17 cellular contexts compared by ENCODE assay signal in the genomic region with DNA sequence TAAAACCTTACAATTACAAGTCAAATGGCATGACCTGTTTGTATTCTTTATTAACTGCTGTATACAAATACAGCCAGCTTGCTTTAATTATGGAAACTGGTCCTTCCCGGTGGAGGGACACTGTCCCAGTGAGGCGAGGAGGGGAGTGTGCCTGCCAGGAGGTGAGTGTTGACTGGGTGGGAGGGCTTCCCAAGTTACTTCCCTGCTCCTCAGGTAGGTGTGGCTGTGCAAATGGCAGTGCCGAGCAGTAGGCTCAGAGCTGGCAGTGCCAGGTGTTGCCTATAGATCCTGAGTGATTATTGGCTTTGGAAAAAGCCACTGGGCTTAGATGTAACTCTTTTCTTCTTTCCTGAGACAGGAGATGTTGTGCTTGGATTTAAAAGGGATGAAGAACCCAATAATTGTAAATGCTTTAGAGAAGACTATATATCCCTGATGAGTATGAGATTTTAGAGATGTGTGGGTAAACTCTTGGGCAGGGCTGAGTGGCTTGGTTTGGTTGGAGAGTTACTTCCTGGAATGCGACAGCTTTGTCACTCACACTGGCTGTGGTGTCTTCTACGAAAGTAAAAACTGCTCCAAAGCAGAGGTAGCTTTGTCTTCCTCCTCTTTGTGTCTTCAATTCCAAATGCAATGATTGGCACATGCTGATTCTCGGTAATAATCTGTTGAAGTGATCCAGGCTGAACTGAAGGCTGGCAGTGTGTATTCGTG. TPM values are rescaled to one million over a fixed set of nuclear protein-coding genes. Genes with fewer than 3 reads are reported as not detected.
DNase-seq lines count a peak whose midpoint lies in the region; ATAC-seq, FAIRE-seq and TF ChIP-seq lines count a peak whose summit lies in the region.
"Had no signal": no experiment of that assay in that cellular context is flagged by ENCODE, and none has a peak within 500 bp of the region (broad histone marks: within the 10 kb centered on the region; RNA-seq: fewer than 3 reads in every experiment).

No MANE protein-coding gene starts in this region.

- H3K9me3 ChIP-seq in A549 (no peaks in the 10 kb centered on the region), esophagus muscularis mucosa (no peaks in the 10 kb centered on the region), osteoblast (ENCODE audit: low read depth, low read length) (no peaks in the 10 kb centered on the region)
- H3K9me3 ChIP-seq: BE2C, SK-N-SH had no signal

- intact Hi-C loops in esophagus muscularis mucosa (cut with DNase I): loop anchor here (5.0 kb wide), 1 partner anchor 42 kb away; no protein-coding TSS in a partner anchor

- DNase-seq in A549 (ENCODE audit: low read depth in 1 of 2, low spot score in 1 of 2): no peak
- no peak for DNase-seq in HL-60 (ENCODE audit: low read depth in 1 of 2, low spot score in 1 of 2)
- no peak for DNase-seq in esophagus muscularis mucosa (ENCODE audit: extremely low spot score)
- DNase-seq in osteoblast (ENCODE audit: insufficient read length, low spot score, missing footprints): no peak
- no peak for DNase-seq in SW480 (ENCODE audit: low spot score)
- DNase-seq in UCSD-AML1 (lab: John Stamatoyannopoulos, UW; ENCODE audit: unreplicated experiment): no peak
- DNase-seq: activated CD4-positive, alpha-beta T cell treated with anti-CD3 and anti-CD28 coated beads for 36 hours; BE2C; DND-41; H7; nucleus accumbens; SK-N-SH; stimulated activated CD8-positive, alpha-beta memory T cell treated with anti-CD3 and anti-CD28 coated beads, Interleukin-4, amount 100 ng/mL, for 48 hours had no signal

- H3K36me3 ChIP-seq in esophagus muscularis mucosa (peaks cover 0 to 8% (median 4%) of the 10 kb centered on the region in 4 donors), osteoblast (ENCODE audit: insufficient read depth, low read length) (peaks cover 22% of the 10 kb centered on the region)

- no peaks in the 10 kb centered on the region for H3K27me3 ChIP-seq in HL-60 (ENCODE audit: insufficient read depth, poor library complexity, severe bottlenecking)
- H3K27me3 ChIP-seq in esophagus muscularis mucosa: no peaks in the 10 kb centered on the region
- H3K27me3 ChIP-seq in osteoblast (ENCODE audit: insufficient read depth, low read length): no peaks in the 10 kb centered on the region
- H3K27me3 ChIP-seq: BE2C had no signal

- H3K4me1 ChIP-seq in A549: peaks cover 10% of the 10 kb centered on the region
- peaks cover 5 to 26% (median 18%) of the 10 kb centered on the region in 4 donors for H3K4me1 ChIP-seq in esophagus muscularis mucosa
- H3K4me1 ChIP-seq in osteoblast (ENCODE audit: insufficient read depth, low read length): peaks cover 19% of the 10 kb centered on the region

- ATAC-seq in A549 (no peak), GM19467 (IDR thresholded peaks at IDR 0.05; ENCODE audit: unreplicated experiment) (no peak), HG03045 (IDR thresholded peaks at IDR 0.05; ENCODE audit: unreplicated experiment) (no peak)
- ATAC-seq: activated CD4-positive, alpha-beta T cell treated with anti-CD3 and anti-CD28 coated beads for 36 hours; GM12878; left lobe of liver had no signal

- H3K4me3 ChIP-seq in A549 (no peak overlapping the region), HL-60 (replicated peaks; ENCODE audit: insufficient read depth, low read length) (no peak overlapping the region), esophagus muscularis mucosa (no peak overlapping the region), osteoblast (ENCODE audit: insufficient read depth, low read length) (no peak overlapping the region)
- H3K4me3 ChIP-seq: GM12878 had no signal

- no peak for TF ChIP-seq RAD21 in A549 (conservative IDR thresholded peaks at IDR 0.05 in 1 of 2, IDR thresholded peaks at IDR 0.05 in 1 of 2)

- no peaks in the 10 kb centered on the region for H4K20me1 ChIP-seq in osteoblast (ENCODE audit: insufficient read depth, low read length)

- 85% methylated on average over 7 of the region's 7 CpGs for WGBS in A549 (ENCODE audit: missing lambda C conversion rate)
- WGBS in esophagus muscularis mucosa: 81% methylated on average over 7 of the region's 7 CpGs

- peak overlapping the region; percentile 5 to 25; a peak in 1 of 6 replicates for H3K27ac ChIP-seq in A549
- peak overlapping the region; percentile 35 for H3K27ac ChIP-seq in HL-60 (replicated peaks)
- peak overlapping the region; percentile 46 to 65 (median 56) for H3K27ac ChIP-seq in esophagus muscularis mucosa (replicated peaks in 1 of 4)
- peak overlapping the region; percentile 61 for H3K27ac ChIP-seq in osteoblast (ENCODE audit: low read depth, low read length)

- no peak for TF ChIP-seq EP300 in A549 (IDR thresholded peaks at IDR 0.05)
- TF ChIP-seq EP300 in esophagus muscularis mucosa (IDR thresholded peaks at IDR 0.05): no peak

- POLR2A ChIA-PET in A549 (lab: Yijun Ruan, JAX): no interaction called here

- H2AFZ ChIP-seq in osteoblast (ENCODE audit: low read length): no peak overlapping the region

- TF ChIP-seq POLR2A in A549 (IDR thresholded peaks at IDR 0.05; ENCODE audit: low read length) (no peak), esophagus muscularis mucosa (IDR thresholded peaks at IDR 0.05; ENCODE audit: low read depth) (no peak)

- H3K4me2 ChIP-seq in A549 (no peak overlapping the region), osteoblast (ENCODE audit: insufficient read depth, low read length) (peak overlapping the region; percentile 12)
- H3K4me2 ChIP-seq: SK-N-SH had no signal

- TF ChIP-seq CTCF in A549 (IDR thresholded peaks at IDR 0.05): no peak
- TF ChIP-seq CTCF in HL-60 (IDR thresholded peaks at IDR 0.05; ENCODE audit: insufficient read depth, low read length): no peak
- TF ChIP-seq CTCF in esophagus muscularis mucosa (IDR thresholded peaks at IDR 0.05): no peak
- no peak for TF ChIP-seq CTCF in osteoblast (IDR thresholded peaks at IDR 0.05; ENCODE audit: extremely low read depth, low read depth, low read length)

- CTCF ChIA-PET in A549 (lab: Yijun Ruan, JAX): interaction anchor here (1.0 to 16.1 kb wide), 7 partner anchors 17 to 135 kb away, joined by 3 to 469 read pairs (median 6); partner anchors contain the start of gene RFESD

- peaks cover 2% of the 10 kb centered on the region for H3K79me2 ChIP-seq in osteoblast (ENCODE audit: insufficient read depth, low read length)

- FAIRE-seq in A549 (lab: Jason Lieb, UNC): no peak
- FAIRE-seq: GM12878 had no signal

TF ChIP-seq in A549, 52 proteins besides CTCF, POLR2A, EP300 and RAD21:
- TF ChIP-seq TFCP2L1 (CRISPR knock-in tag; IDR thresholded peaks at IDR 0.05) (no peak), TP53 (CRISPR knock-in tag; IDR thresholded peaks at IDR 0.05) (no peak), CHD2 (IDR thresholded peaks at IDR 0.05; ENCODE audit: low read length, partially characterized antibody) (no peak), MAZ (IDR thresholded peaks at IDR 0.05; ENCODE audit: borderline replicate concordance, low read depth, low read length) (no peak), ZNF302 (CRISPR knock-in tag; IDR thresholded peaks at IDR 0.05) (no peak), POLR2AphosphoS2 (conservative IDR thresholded peaks at IDR 0.05; ENCODE audit: low read length) (no peak), CBX8 (IDR thresholded peaks at IDR 0.05) (no peak), NR3C1 (IDR thresholded peaks at IDR 0.05) (no peak), HEYL (CRISPR knock-in tag; IDR thresholded peaks at IDR 0.05) (no peak)
- TF ChIP-seq, protein P1, sequence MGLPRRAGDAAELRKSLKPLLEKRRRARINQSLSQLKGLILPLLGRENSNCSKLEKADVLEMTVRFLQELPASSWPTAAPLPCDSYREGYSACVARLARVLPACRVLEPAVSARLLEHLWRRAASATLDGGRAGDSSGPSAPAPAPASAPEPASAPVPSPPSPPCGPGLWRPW (IDR thresholded peaks at IDR 0.05): no peak

RNA-seq across cellular contexts. Expression of gene GLRX, which starts 43.7 kb away (rescaled TPM):
- polyA plus RNA-seq in A549 (2011; rRNA removed) (329 and 381 TPM in 2 replicates), A549 (2017; fragmentation: RNase III; extraction: RNeasy Plus Mini Kit Qiagen cat#74134 plus additional on column Dnase treatment) (96.4 to 113 TPM (median 106 TPM) in 3 replicates)
- polyA plus RNA-seq in A549 (2012; cell fraction: cytosol; rRNA removed): 165 and 222 TPM in 2 replicates
- polyA plus RNA-seq in A549 (2012; cell fraction: nucleus; rRNA removed): 49.6 and 81.8 TPM in 2 replicates
- polyA minus RNA-seq in A549 (2011; rRNA and poly(A)+ RNA removed): 97.8 and 196 TPM in 2 replicates
- total RNA-seq in esophagus muscularis mucosa (10 to 100 TPM; 14.1 to 56.0 (median 34.0) TPM), osteoblast (59.0 and 77.2 TPM in 2 replicates)

RNA-seq across cellular contexts. Expression of gene RHOBTB3, which starts 47.7 kb away (rescaled TPM):
- polyA plus RNA-seq in A549 (2011; rRNA removed) (28.6 and 37.5 TPM in 2 replicates), A549 (2017; fragmentation: RNase III; extraction: RNeasy Plus Mini Kit Qiagen cat#74134 plus additional on column Dnase treatment) (7.3 to 11.1 TPM (median 9.1 TPM) in 3 replicates)
- polyA plus RNA-seq in A549 (2012; cell fraction: cytosol; rRNA removed): 14.2 TPM in 2 replicates
- 8.7 and 11.3 TPM in 2 replicates for polyA plus RNA-seq in A549 (2012; cell fraction: nucleus; rRNA removed)
- polyA minus RNA-seq in A549 (2011; rRNA and poly(A)+ RNA removed): 63.6 and 65.8 TPM in 2 replicates
- total RNA-seq in esophagus muscularis mucosa (100 to 1,000 TPM in 1 of 4 donors, 10 to 100 TPM in 3; 72.9 to 165 (median 89.2) TPM), osteoblast (314 and 349 TPM in 2 replicates)
